In the genomic region with DNA sequence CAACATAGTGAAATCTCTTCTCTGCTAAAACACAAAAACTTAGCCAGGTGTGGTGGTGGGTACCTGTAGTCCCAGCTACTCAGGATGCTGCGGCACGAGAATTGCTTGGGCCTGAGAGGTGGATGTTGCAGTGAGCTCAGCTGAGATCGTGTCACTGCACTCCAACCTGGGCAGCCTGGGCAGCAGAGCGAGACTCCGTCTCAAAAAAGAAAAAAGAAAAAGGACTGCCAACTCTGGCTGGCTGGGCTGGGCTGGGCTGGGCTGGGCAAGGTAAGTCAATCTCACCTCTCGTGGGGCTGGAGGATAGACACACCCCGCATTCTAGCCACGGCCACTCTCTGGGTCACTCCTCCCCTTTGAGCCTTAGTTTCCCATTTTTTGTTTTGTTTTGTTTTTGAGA, we compare ENCODE assay signal across 19 cellular contexts.
"Had no signal": no experiment of that assay in that cellular context is flagged by ENCODE, and none has a peak within 500 bp of the region (broad histone marks: within the 10 kb centered on the region; RNA-seq: fewer than 3 reads in every experiment).

No MANE protein-coding gene starts in this region.

- H3K36me3 ChIP-seq: lower lobe of right lung, pancreas had no signal

- H3K27ac ChIP-seq: epithelial cell of prostate, lower lobe of right lung, pancreas, VCaP had no signal

- H3K9me3 ChIP-seq: lower lobe of right lung, pancreas, testis had no signal

- ATAC-seq: activated CD8-positive, alpha-beta T cell treated with anti-CD3 and anti-CD28 coated beads, Interleukin-2, amount 10 ng/mL, durations not matched to agents 7 days and 5 days; activated naive CD8-positive, alpha-beta T cell treated with anti-CD3 and anti-CD28 coated beads, Interleukin-2, amount 50 U/mL, for 24 hours; lower lobe of right lung; pancreas; T-cell had no signal

- H3K4me3 ChIP-seq: lower lobe of right lung, pancreas, smooth muscle cell, testis had no signal

- DNase-seq: activated CD4-positive, alpha-beta T cell treated with anti-CD3 and anti-CD28 coated beads for 4 hours; activated CD8-positive, alpha-beta memory T cell treated with anti-CD3 and anti-CD28 coated beads, Interleukin-2, amount 50 U/mL, for 48 hours; activated CD8-positive, alpha-beta T cell treated with anti-CD3 and anti-CD28 coated beads, Interleukin-2, amount 10 ng/mL, durations not matched to agents 7 days and 5 days; activated naive CD4-positive, alpha-beta T cell treated with Interleukin-2 at 50 U/mL for 16 hours; activated naive CD8-positive, alpha-beta T cell treated with anti-CD3 and anti-CD28 coated beads, Interleukin-2, amount 50 U/mL, for 24 hours; caudate nucleus; cortex of kidney; effector memory CD4-positive, alpha-beta T cell; hypothalamus; lower lobe of right lung; naive B cell; pancreas; stimulated activated naive CD4-positive, alpha-beta T cell; T-cell; T1000; testis had no signal

- H3K27me3 ChIP-seq: pancreas, testis had no signal
